11 cellular contexts compared by ENCODE assay signal in genomic region chr15:58330468-58330793, GRCh38.
A peak's percentile ranks its signal among the peaks of the same experiment; 100 is the strongest.
DNase-seq lines count a peak whose midpoint lies in the region; ATAC-seq and TF ChIP-seq lines count a peak whose summit lies in the region.
"Had no signal": no experiment of that assay in that cellular context is flagged by ENCODE, and none has a peak within 500 bp of the region (broad histone marks: within the 10 kb centered on the region; RNA-seq: fewer than 3 reads in every experiment).

No MANE protein-coding gene starts in this region.

- DNase-seq in activated naive CD4-positive, alpha-beta T cell treated with anti-CD3 and anti-CD28 coated beads, Interleukin-2, amount 50 U/mL, for 72 hours (ENCODE audit: low spot score in 2 of 2), result no peak
- no peak for DNase-seq in activated naive CD4-positive, alpha-beta T cell (lab: John Stamatoyannopoulos, UW)
- DNase-seq in choroid plexus epithelial cell (ENCODE audit: low read depth), result peak; percentile 3
- DNase-seq in upper lobe of left lung, result peak in 1 of 2 donors; percentile 35
- no peak for DNase-seq in germinal center (ENCODE audit: low spot score)
- DNase-seq in KG1 (lab: John Stamatoyannopoulos, UW), result no peak
- no peak for DNase-seq in activated T-cell treated with anti-CD3 and anti-CD28 coated beads, Interleukin-2, amount 50 U/mL, for 4 hours
- DNase-seq: activated naive CD4-positive, alpha-beta T cell treated with anti-CD3 and anti-CD28 coated beads, Interleukin-2, amount 10 ng/mL, durations not matched to agents 7 days and 5 days; HFFc6; WERI-Rb-1 had no signal

- peak overlapping the region; percentile 56 to 90 for H3K27ac Mint-ChIP-seq in activated naive CD4-positive, alpha-beta T cell treated with anti-CD3 and anti-CD28 coated beads, Interleukin-2, amount 50 U/mL, for 72 hours
- H3K27ac Mint-ChIP-seq: activated naive CD4-positive, alpha-beta T cell treated with anti-CD3 and anti-CD28 coated beads, Interleukin-2, amount 10 ng/mL, durations not matched to agents 7 days and 5 days had no signal

- H3K9me3 ChIP-seq in muscle layer of duodenum (ENCODE audit: control insufficient read depth in 1 of 2, low read length in 2 of 2), result no peaks in the 10 kb centered on the region
- peaks cover 0 to 4% (median 1%) of the 10 kb centered on the region in 4 donors for H3K9me3 ChIP-seq in upper lobe of left lung

- H3K27me3 Mint-ChIP-seq in activated T-cell treated with anti-CD3 and anti-CD28 coated beads, Interleukin-2, amount 50 U/mL, for 4 hours (ENCODE audit: low read depth), result no peaks in the 10 kb centered on the region

- peaks cover 40% of the 10 kb centered on the region for H3K4me1 Mint-ChIP-seq in activated T-cell treated with anti-CD3 and anti-CD28 coated beads, Interleukin-2, amount 50 U/mL, for 4 hours (ENCODE audit: low read depth)

- H3K4me3 ChIP-seq in choroid plexus epithelial cell (ENCODE audit: low read depth, low read length) (no peak overlapping the region), muscle layer of duodenum (ENCODE audit: low read depth in 1 of 2, low read length in 2 of 2) (no peak overlapping the region), upper lobe of left lung (no peak overlapping the region)

- H3K9me3 Mint-ChIP-seq in activated naive CD4-positive, alpha-beta T cell treated with anti-CD3 and anti-CD28 coated beads, Interleukin-2, amount 50 U/mL, for 72 hours, result peaks cover 10 to 12% of the 10 kb centered on the region in 2 donors
- peaks cover 7% of the 10 kb centered on the region for H3K9me3 Mint-ChIP-seq in activated T-cell treated with anti-CD3 and anti-CD28 coated beads, Interleukin-2, amount 50 U/mL, for 4 hours

- H3K27ac ChIP-seq in muscle layer of duodenum (ENCODE audit: low read length) (peak overlapping the region; percentile 84), upper lobe of left lung (peak overlapping the region; percentile 75 to 89 (median 84))

- no peaks in the 10 kb centered on the region for H3K27me3 ChIP-seq in muscle layer of duodenum (ENCODE audit: low read depth, low read length)
- no peaks in the 10 kb centered on the region for H3K27me3 ChIP-seq in upper lobe of left lung

- no peak for ATAC-seq in activated naive CD4-positive, alpha-beta T cell treated with anti-CD3 and anti-CD28 coated beads, Interleukin-2, amount 50 U/mL, for 72 hours
- no peak for ATAC-seq in upper lobe of left lung (ENCODE audit: low FRiP score in 2 of 2)
- no peak for ATAC-seq in activated T-cell treated with anti-CD3 and anti-CD28 coated beads, Interleukin-2, amount 50 U/mL, for 4 hours

- no peak for TF ChIP-seq EP300 in upper lobe of left lung (IDR thresholded peaks at IDR 0.05)

- no peaks in the 10 kb centered on the region for H3K36me3 ChIP-seq in muscle layer of duodenum (ENCODE audit: control insufficient read depth in 1 of 2, insufficient read depth in 2 of 2, low read length in 2 of 2)
- H3K36me3 ChIP-seq in upper lobe of left lung, result no peaks in the 10 kb centered on the region
- H3K36me3 ChIP-seq: WERI-Rb-1 had no signal

- no peak for TF ChIP-seq CTCF in choroid plexus epithelial cell (conservative IDR thresholded peaks at IDR 0.05; ENCODE audit: low read depth, low read length)
- TF ChIP-seq CTCF in upper lobe of left lung (IDR thresholded peaks at IDR 0.05), result no peak

- H3K4me1 ChIP-seq in muscle layer of duodenum (ENCODE audit: control insufficient read depth in 1 of 2, insufficient read depth in 2 of 2, low read length in 2 of 2) (peaks cover 23% of the 10 kb centered on the region in 2 donors), upper lobe of left lung (peaks cover 30 to 39% (median 37%) of the 10 kb centered on the region in 4 donors)

- no peak overlapping the region for H3K4me3 Mint-ChIP-seq in activated T-cell treated with anti-CD3 and anti-CD28 coated beads, Interleukin-2, amount 50 U/mL, for 4 hours
- H3K4me3 Mint-ChIP-seq: activated naive CD4-positive, alpha-beta T cell treated with anti-CD3 and anti-CD28 coated beads, Interleukin-2, amount 10 ng/mL, durations not matched to agents 7 days and 5 days had no signal

- H3K36me3 Mint-ChIP-seq in activated naive CD4-positive, alpha-beta T cell treated with anti-CD3 and anti-CD28 coated beads, Interleukin-2, amount 50 U/mL, for 72 hours, result peaks cover 0 to 11% of the 10 kb centered on the region in 2 donors
- no peaks in the 10 kb centered on the region for H3K36me3 Mint-ChIP-seq in activated T-cell treated with anti-CD3 and anti-CD28 coated beads, Interleukin-2, amount 50 U/mL, for 4 hours (ENCODE audit: insufficient read depth)

- TF ChIP-seq POLR2A in upper lobe of left lung (IDR thresholded peaks at IDR 0.05), result no peak

- WGBS in upper lobe of left lung, 2 donors, result 63 to 78% methylated on average over 4 of the region's 4 CpGs
